In the genomic region with DNA sequence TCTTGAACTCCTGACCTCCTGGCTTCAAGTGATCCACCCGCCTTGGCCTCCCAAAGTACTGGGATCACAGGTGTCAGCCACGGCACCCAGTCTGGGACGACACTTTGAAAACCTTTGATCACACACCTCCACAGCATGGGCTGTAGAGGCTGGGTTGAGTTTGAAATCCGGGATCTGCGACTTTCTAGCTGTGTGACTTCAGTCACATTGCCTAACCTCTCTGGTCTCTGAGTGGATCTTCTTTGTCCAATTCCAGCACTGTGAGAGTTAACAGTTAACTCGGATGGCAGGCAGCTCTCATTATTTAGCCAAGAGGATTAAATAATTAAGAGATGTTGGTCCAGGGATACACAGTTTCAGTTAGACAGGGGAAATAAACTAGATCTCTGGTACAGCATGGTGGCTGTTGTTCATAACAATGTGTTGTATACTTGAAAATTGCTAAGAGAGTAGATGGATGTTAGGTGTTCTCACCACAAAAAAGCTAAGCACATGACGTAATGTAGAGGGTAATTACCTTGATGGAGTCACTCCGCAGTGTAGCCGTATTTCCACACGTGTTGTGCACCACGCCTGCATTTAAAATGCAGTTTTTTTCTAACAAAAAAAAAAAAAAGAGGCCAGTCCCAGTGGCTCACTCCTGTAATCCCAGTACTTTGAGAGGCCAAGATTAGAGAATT, we compare ENCODE assay signal across 28 cellular contexts. TPM values are rescaled to one million over a fixed set of nuclear protein-coding genes. Genes with fewer than 3 reads are reported as not detected.
"Had no signal": no experiment of that assay in that cellular context is flagged by ENCODE, and none has a peak within 500 bp of the region (broad histone marks: within the 10 kb centered on the region; RNA-seq: fewer than 3 reads in every experiment).

No MANE protein-coding gene starts in this region.

- H3K4me3 Mint-ChIP-seq: activated CD8-positive, alpha-beta T cell treated with anti-CD3 and anti-CD28 coated beads, Interleukin-2, amount 10 ng/mL, durations not matched to agents 7 days and 5 days; activated naive CD4-positive, alpha-beta T cell treated with anti-CD3 and anti-CD28 coated beads, Interleukin-2, amount 50 U/mL, for 24 hours; T-helper 1 cell treated with Interleukin-12 subunit alpha and Interleukin-12 subunit beta and Interleukin-4 antibody, amounts not matched to agents 30 μg/mL and 1 μg/mL, for 36 hours; WTC11 had no signal

- H3K27me3 Mint-ChIP-seq: activated naive CD4-positive, alpha-beta T cell treated with anti-CD3 and anti-CD28 coated beads, Interleukin-2, amount 50 U/mL, for 24 hours had no signal

- H3K4me1 Mint-ChIP-seq: activated naive CD4-positive, alpha-beta T cell treated with anti-CD3 and anti-CD28 coated beads, Interleukin-2, amount 50 U/mL, for 24 hours had no signal

- H3K4me3 ChIP-seq: Peyer's patch, SJSA1 had no signal

- H3K9me3 ChIP-seq: Peyer's patch, SJSA1 had no signal

- H3K36me3 Mint-ChIP-seq: activated naive CD4-positive, alpha-beta T cell treated with anti-CD3 and anti-CD28 coated beads, Interleukin-2, amount 50 U/mL, for 24 hours; WTC11 had no signal

- FAIRE-seq: bronchial epithelial cell had no signal

- H3K27ac Mint-ChIP-seq: activated CD8-positive, alpha-beta T cell treated with anti-CD3 and anti-CD28 coated beads, Interleukin-2, amount 10 ng/mL, durations not matched to agents 7 days and 5 days; activated naive CD4-positive, alpha-beta T cell treated with anti-CD3 and anti-CD28 coated beads, Interleukin-2, amount 50 U/mL, for 24 hours; T-helper 1 cell treated with Interleukin-12 subunit alpha and Interleukin-12 subunit beta and Interleukin-4 antibody, amounts not matched to agents 30 μg/mL and 1 μg/mL, for 36 hours; WTC11 had no signal

- H3K4me1 ChIP-seq: Peyer's patch, SJSA1 had no signal

- H3K36me3 ChIP-seq: Peyer's patch, SJSA1 had no signal

- H3K27ac ChIP-seq: Peyer's patch, RWPE1, SJSA1 had no signal

- ATAC-seq: activated CD8-positive, alpha-beta T cell treated with anti-CD3 and anti-CD28 coated beads, Interleukin-2, amount 10 ng/mL, durations not matched to agents 7 days and 5 days; SK-N-SH treated with all-trans-retinoic acid at 6 μM for 48 hours; WTC11 had no signal

- H3K9me3 Mint-ChIP-seq: activated naive CD4-positive, alpha-beta T cell treated with anti-CD3 and anti-CD28 coated beads, Interleukin-2, amount 50 U/mL, for 24 hours; T-helper 1 cell treated with Interleukin-12 subunit alpha and Interleukin-12 subunit beta and Interleukin-4 antibody, amounts not matched to agents 30 μg/mL and 1 μg/mL, for 36 hours; WTC11 had no signal

- H3K27me3 ChIP-seq: Peyer's patch, SJSA1 had no signal

- DNase-seq: activated CD4-positive, alpha-beta T cell treated with anti-CD3 and anti-CD28 coated beads for 48 hours; activated CD4-positive, alpha-beta T cell treated with anti-CD3 and anti-CD28 coated beads, Interleukin-2, amount 50 U/mL, for 4 hours; activated CD4-positive, CD25-positive, alpha-beta regulatory T cell treated with anti-CD3 and anti-CD28 coated beads, Interleukin-2, amount 50 U/mL, for 72 hours; activated CD8-positive, alpha-beta memory T cell treated with anti-CD3 and anti-CD28 coated beads, Interleukin-2, amount 50 U/mL, for 48 hours; activated CD8-positive, alpha-beta T cell treated with anti-CD3 and anti-CD28 coated beads, Interleukin-2, amount 10 ng/mL, durations not matched to agents 7 days and 5 days; activated naive CD4-positive, alpha-beta T cell; activated T-cell treated with anti-CD3 and anti-CD28 coated beads, Interleukin-2, amount 50 U/mL, for 1 hour; central memory CD4-positive, alpha-beta T cell; cortex of kidney; Karpas-422; MM.1S; NCI-H1694 treated with DMSO at 0.1 percent for 48 hours; NCI-H2029 treated with DMSO at 0.1 percent for 48 hours; NCI-H2171; NCI-H345; NCI-H526 treated with DMSO at 0.1 percent for 48 hours; NK-92 treated with Interleukin-12 subunit alpha and Interleukin-12 subunit beta, amount 100 ng/mL, for 24 hours; Peyer's patch; SHP77; SW 1271 had no signal

RNA-seq across cellular contexts. Expression of gene GALP, which starts 1.9 kb away (rescaled TPM):
- total RNA-seq: activated CD8-positive, alpha-beta T cell treated with anti-CD3 and anti-CD28 coated beads, Interleukin-2, amount 10 ng/mL, durations not matched to agents 7 days and 5 days; aorta; bronchial epithelial cell; Peyer's patch; SJSA1; WTC11 had no signal
- polyA plus RNA-seq: aorta had no signal

RNA-seq across cellular contexts. Expression of gene ZSCAN5B, which starts 19.9 kb away (rescaled TPM):
- total RNA-seq: activated CD8-positive, alpha-beta T cell treated with anti-CD3 and anti-CD28 coated beads, Interleukin-2, amount 10 ng/mL, durations not matched to agents 7 days and 5 days; aorta; bronchial epithelial cell; Peyer's patch; SJSA1; WTC11 had no signal
- polyA plus RNA-seq: aorta had no signal

RNA-seq across cellular contexts. Expression of gene ZSCAN5C, which starts 24.4 kb away (rescaled TPM):
- total RNA-seq: activated CD8-positive, alpha-beta T cell treated with anti-CD3 and anti-CD28 coated beads, Interleukin-2, amount 10 ng/mL, durations not matched to agents 7 days and 5 days; aorta; bronchial epithelial cell; Peyer's patch; SJSA1; WTC11 had no signal
- polyA plus RNA-seq: aorta had no signal
